ENCODE assay signal across 1 cellular context in the genomic region with DNA sequence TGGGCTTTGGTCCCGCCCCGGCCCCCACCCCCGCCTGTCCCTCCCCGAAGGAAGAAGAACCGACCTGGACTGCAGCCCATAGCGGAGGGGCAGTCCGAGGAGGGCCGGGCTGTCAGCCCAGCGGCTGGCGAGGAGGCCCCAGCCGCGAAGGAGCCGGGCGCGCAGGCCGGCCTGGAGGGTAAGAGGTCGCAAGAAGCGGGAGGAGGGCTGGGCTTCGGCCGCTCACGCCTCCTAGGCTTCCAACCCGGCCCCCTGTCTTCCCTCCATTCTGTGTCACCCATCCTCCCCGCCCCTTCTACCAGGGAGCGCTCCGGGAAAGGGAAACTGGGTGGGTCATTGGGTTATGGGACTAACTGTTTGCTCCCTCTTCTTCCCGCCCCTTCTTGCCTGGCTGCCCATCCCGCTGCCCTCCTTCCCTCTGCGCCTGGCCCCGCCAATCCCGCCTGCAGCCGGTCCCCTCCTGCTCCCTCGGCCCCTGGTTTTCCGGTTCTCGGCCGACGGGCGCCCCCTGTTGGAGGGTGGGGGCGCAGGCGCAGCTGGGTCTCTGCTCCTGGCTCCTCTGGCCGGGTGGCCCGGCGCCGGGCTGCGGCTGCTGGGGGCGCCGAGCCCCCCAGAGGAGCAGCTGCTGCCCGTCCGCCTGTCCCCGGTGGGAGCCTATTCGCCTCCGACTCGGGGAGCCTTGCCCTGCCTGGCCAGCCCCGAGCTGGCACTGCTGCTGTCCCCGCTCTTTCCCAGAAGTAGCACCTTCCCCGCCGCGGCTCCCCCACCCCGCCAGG.
A peak's percentile ranks its signal among the peaks of the same experiment; 100 is the strongest.
TF ChIP-seq lines count a peak whose summit lies in the region.

No MANE protein-coding gene starts in this region.

TF ChIP-seq in HepG2, 621 proteins besides CTCF, POLR2A, EP300 and RAD21 (continued from another document and continues in another):
- TF ChIP-seq, protein P1, sequence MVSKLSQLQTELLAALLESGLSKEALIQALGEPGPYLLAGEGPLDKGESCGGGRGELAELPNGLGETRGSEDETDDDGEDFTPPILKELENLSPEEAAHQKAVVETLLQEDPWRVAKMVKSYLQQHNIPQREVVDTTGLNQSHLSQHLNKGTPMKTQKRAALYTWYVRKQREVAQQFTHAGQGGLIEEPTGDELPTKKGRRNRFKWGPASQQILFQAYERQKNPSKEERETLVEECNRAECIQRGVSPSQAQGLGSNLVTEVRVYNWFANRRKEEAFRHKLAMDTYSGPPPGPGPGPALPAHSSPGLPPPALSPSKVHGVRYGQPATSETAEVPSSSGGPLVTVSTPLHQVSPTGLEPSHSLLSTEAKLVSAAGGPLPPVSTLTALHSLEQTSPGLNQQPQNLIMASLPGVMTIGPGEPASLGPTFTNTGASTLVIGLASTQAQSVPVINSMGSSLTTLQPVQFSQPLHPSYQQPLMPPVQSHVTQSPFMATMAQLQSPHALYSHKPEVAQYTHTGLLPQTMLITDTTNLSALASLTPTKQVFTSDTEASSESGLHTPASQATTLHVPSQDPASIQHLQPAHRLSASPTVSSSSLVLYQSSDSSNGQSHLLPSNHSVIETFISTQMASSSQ (IDR thresholded peaks at IDR 0.05; ENCODE audit: low read depth) = no peak
- TF ChIP-seq, protein P1 (CRISPR knock-in tag; IDR thresholded peaks at IDR 0.05; ENCODE audit: borderline replicate concordance) = 0 out of 2 replicates have a peak, but pooled peaks have one; percentile 32
- TF ChIP-seq PAWR (CRISPR knock-in tag; IDR thresholded peaks at IDR 0.05; ENCODE audit: borderline replicate concordance) (no peak), NFYB (CRISPR knock-in tag; IDR thresholded peaks at IDR 0.05) (peak; percentile 55), ZNF670 (CRISPR knock-in tag; IDR thresholded peaks at IDR 0.05; ENCODE audit: borderline replicate concordance) (peak; percentile 39; the same call in 1 of the 2 replicates), RARA (CRISPR knock-in tag; IDR thresholded peaks at IDR 0.05) (0 out of 2 replicates have a peak, but pooled peaks have one; percentile 35), YEATS2 (CRISPR knock-in tag; IDR thresholded peaks at IDR 0.05; ENCODE audit: borderline replicate concordance) (0 out of 2 replicates have a peak, but pooled peaks have one; percentile 25), TSC22D2 (CRISPR knock-in tag; IDR thresholded peaks at IDR 0.05; ENCODE audit: borderline replicate concordance) (peak; percentile 36; the same call in 1 of the 2 replicates), ZMAT3 (CRISPR knock-in tag; conservative IDR thresholded peaks at IDR 0.05) (0 out of 2 replicates have a peak, but pooled peaks have one; percentile 16), ZNF761 (CRISPR knock-in tag; conservative IDR thresholded peaks at IDR 0.05) (peak; percentile 25; the same call in 1 of the 2 replicates), ZNF776 (CRISPR knock-in tag; IDR thresholded peaks at IDR 0.05) (no peak), NR1H2 (CRISPR knock-in tag; IDR thresholded peaks at IDR 0.05; ENCODE audit: borderline replicate concordance, low read depth) (no peak), HES4 (CRISPR knock-in tag; IDR thresholded peaks at IDR 0.05; ENCODE audit: borderline replicate concordance) (peak; percentile 62; the same call in 1 of the 2 replicates), ZNF768 (CRISPR knock-in tag; IDR thresholded peaks at IDR 0.05) (peak; percentile 49; the same call in 1 of the 2 replicates), ZNF790 (CRISPR knock-in tag; IDR thresholded peaks at IDR 0.05; ENCODE audit: borderline replicate concordance) (no peak), TEAD3 (CRISPR knock-in tag; optimal IDR thresholded peaks at IDR 0.05; ENCODE audit: borderline replicate concordance) (peak; percentile 17), ZNF589 (CRISPR knock-in tag; conservative IDR thresholded peaks at IDR 0.05) (0 out of 2 replicates have a peak, but pooled peaks have one; percentile 46), AKAP8 (CRISPR knock-in tag; IDR thresholded peaks at IDR 0.05) (peak; percentile 47; the same call in 1 of the 2 replicates), ZFP90 (CRISPR knock-in tag; IDR thresholded peaks at IDR 0.05; ENCODE audit: borderline replicate concordance) (peak; percentile 72; the same call in 1 of the 2 replicates), NFYC (CRISPR knock-in tag; IDR thresholded peaks at IDR 0.05) (peak; percentile 55), KLF15 (CRISPR knock-in tag; IDR thresholded peaks at IDR 0.05; ENCODE audit: borderline replicate concordance) (0 out of 2 replicates have a peak, but pooled peaks have one; percentile 29), JARID2 (CRISPR knock-in tag; IDR thresholded peaks at IDR 0.05; ENCODE audit: insufficient replicate concordance) (no peak), RNF2 (conservative IDR thresholded peaks at IDR 0.05; ENCODE audit: low read depth) (no peak), ZMYM3 (CRISPR knock-in tag; IDR thresholded peaks at IDR 0.05) (0 out of 2 replicates have a peak, but pooled peaks have one; percentile 13), FOXA1 (IDR thresholded peaks at IDR 0.05) (no peak), FOXA1 (CRISPR knock-in tag; IDR thresholded peaks at IDR 0.05) (peak; percentile 20; the same call in 1 of the 2 replicates), ZNF713 (CRISPR knock-in tag; IDR thresholded peaks at IDR 0.05) (0 out of 2 replicates have a peak, but pooled peaks have one; percentile 50)
- TF ChIP-seq, protein P2, sequence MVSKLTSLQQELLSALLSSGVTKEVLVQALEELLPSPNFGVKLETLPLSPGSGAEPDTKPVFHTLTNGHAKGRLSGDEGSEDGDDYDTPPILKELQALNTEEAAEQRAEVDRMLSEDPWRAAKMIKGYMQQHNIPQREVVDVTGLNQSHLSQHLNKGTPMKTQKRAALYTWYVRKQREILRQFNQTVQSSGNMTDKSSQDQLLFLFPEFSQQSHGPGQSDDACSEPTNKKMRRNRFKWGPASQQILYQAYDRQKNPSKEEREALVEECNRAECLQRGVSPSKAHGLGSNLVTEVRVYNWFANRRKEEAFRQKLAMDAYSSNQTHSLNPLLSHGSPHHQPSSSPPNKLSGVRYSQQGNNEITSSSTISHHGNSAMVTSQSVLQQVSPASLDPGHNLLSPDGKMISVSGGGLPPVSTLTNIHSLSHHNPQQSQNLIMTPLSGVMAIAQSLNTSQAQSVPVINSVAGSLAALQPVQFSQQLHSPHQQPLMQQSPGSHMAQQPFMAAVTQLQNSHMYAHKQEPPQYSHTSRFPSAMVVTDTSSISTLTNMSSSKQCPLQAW (CRISPR knock-in tag; IDR thresholded peaks at IDR 0.05) = peak; percentile 64; the same call in 1 of the 2 replicates
- TF ChIP-seq, protein P3, sequence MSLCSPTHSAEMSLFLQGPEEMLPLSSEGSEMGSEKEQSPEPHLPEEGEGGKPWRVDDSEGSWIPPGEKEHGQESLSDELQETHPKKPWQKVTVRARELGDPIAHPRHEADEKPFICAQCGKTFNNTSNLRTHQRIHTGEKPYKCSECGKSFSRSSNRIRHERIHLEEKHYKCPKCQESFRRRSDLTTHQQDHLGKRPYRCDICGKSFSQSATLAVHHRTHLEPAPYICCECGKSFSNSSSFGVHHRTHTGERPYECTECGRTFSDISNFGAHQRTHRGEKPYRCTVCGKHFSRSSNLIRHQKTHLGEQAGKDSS (CRISPR knock-in tag; IDR thresholded peaks at IDR 0.05; ENCODE audit: borderline replicate concordance, low read depth) = peak; percentile 16; the same call in 1 of the 2 replicates
- TF ChIP-seq, protein P4, sequence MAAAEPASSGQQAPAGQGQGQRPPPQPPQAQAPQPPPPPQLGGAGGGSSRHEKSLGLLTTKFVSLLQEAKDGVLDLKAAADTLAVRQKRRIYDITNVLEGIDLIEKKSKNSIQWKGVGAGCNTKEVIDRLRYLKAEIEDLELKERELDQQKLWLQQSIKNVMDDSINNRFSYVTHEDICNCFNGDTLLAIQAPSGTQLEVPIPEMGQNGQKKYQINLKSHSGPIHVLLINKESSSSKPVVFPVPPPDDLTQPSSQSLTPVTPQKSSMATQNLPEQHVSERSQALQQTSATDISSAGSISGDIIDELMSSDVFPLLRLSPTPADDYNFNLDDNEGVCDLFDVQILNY (CRISPR knock-in tag; conservative IDR thresholded peaks at IDR 0.05) = 0 out of 2 replicates have a peak, but pooled peaks have one; percentile 58
- TF ChIP-seq, protein P5, sequence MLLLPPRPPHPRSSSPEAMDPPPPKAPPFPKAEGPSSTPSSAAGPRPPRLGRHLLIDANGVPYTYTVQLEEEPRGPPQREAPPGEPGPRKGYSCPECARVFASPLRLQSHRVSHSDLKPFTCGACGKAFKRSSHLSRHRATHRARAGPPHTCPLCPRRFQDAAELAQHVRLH (CRISPR knock-in tag; IDR thresholded peaks at IDR 0.05; ENCODE audit: borderline replicate concordance, low read depth) = peak; percentile 66; the same call in 1 of the 2 replicates
- TF ChIP-seq, protein P6, sequence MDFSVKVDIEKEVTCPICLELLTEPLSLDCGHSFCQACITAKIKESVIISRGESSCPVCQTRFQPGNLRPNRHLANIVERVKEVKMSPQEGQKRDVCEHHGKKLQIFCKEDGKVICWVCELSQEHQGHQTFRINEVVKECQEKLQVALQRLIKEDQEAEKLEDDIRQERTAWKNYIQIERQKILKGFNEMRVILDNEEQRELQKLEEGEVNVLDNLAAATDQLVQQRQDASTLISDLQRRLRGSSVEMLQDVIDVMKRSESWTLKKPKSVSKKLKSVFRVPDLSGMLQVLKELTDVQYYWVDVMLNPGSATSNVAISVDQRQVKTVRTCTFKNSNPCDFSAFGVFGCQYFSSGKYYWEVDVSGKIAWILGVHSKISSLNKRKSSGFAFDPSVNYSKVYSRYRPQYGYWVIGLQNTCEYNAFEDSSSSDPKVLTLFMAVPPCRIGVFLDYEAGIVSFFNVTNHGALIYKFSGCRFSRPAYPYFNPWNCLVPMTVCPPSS (IDR thresholded peaks at IDR 0.05) = no peak
- TF ChIP-seq, protein P7, sequence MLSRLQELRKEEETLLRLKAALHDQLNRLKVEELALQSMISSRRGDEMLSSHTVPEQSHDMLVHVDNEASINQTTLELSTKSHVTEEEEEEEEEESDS (CRISPR knock-in tag; IDR thresholded peaks at IDR 0.05; ENCODE audit: borderline replicate concordance) = no peak
- TF ChIP-seq, protein P8, sequence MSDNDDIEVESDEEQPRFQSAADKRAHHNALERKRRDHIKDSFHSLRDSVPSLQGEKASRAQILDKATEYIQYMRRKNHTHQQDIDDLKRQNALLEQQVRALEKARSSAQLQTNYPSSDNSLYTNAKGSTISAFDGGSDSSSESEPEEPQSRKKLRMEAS (IDR thresholded peaks at IDR 0.05) = peak; percentile 45; the same call in 1 of the 2 replicates
- TF ChIP-seq, protein P9, sequence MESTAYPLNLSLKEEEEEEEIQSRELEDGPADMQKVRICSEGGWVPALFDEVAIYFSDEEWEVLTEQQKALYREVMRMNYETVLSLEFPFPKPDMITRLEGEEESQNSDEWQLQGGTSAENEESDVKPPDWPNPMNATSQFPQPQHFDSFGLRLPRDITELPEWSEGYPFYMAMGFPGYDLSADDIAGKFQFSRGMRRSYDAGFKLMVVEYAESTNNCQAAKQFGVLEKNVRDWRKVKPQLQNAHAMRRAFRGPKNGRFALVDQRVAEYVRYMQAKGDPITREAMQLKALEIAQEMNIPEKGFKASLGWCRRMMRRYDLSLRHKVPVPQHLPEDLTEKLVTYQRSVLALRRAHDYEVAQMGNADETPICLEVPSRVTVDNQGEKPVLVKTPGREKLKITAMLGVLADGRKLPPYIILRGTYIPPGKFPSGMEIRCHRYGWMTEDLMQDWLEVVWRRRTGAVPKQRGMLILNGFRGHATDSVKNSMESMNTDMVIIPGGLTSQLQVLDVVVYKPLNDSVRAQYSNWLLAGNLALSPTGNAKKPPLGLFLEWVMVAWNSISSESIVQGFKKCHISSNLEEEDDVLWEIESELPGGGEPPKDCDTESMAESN (CRISPR knock-in tag; conservative IDR thresholded peaks at IDR 0.05) = 0 out of 2 replicates have a peak, but pooled peaks have one; percentile 48
- TF ChIP-seq, protein P10, sequence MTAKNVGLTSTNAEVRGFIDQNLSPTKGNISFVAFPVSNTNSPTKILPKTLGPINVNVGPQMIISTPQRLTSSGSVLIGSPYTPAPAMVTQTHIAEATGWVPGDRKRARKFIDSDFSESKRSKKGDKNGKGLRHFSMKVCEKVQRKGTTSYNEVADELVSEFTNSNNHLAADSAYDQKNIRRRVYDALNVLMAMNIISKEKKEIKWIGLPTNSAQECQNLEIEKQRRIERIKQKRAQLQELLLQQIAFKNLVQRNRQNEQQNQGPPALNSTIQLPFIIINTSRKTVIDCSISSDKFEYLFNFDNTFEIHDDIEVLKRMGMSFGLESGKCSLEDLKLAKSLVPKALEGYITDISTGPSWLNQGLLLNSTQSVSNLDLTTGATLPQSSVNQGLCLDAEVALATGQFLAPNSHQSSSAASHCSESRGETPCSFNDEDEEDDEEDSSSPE (CRISPR knock-in tag; IDR thresholded peaks at IDR 0.05) = peak; percentile 75
- TF ChIP-seq, protein P11, sequence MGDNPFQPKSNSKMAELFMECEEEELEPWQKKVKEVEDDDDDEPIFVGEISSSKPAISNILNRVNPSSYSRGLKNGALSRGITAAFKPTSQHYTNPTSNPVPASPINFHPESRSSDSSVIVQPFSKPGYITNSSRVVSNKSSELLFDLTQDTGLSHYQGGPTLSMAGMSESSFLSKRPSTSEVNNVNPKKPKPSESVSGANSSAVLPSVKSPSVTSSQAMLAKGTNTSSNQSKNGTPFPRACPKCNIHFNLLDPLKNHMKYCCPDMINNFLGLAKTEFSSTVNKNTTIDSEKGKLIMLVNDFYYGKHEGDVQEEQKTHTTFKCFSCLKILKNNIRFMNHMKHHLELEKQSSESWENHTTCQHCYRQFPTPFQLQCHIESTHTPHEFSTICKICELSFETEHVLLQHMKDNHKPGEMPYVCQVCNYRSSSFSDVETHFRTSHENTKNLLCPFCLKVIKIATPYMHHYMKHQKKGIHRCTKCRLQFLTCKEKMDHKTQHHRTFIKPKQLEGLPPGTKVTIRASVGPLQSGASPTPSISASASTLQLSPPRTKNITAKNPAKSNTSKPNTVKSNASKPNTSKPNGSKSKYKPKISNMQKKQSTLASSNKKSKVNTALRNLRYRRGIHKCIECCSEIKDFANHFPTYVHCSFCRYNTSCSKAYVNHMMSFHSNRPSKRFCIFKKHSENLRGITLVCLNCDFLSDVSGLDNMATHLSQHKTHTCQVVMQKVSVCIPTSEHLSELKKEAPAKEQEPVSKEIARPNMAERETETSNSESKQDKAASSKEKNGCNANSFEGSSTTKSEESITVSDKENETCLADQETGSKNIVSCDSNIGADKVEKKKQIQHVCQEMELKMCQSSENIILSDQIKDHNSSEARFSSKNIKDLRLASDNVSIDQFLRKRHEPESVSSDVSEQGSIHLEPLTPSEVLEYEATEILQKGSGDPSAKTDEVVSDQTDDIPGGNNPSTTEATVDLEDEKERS (CRISPR knock-in tag; IDR thresholded peaks at IDR 0.05) = 0 out of 2 replicates have a peak, but pooled peaks have one; percentile 34
